Comparison of ENCODE assay signal across 9 cellular contexts in genomic region chr15:42133892-42134502, GRCh38. TPM values are rescaled to one million over a fixed set of nuclear protein-coding genes. Genes with fewer than 3 reads are reported as not detected.
DNase-seq lines count a peak whose midpoint lies in the region; ATAC-seq and TF ChIP-seq lines count a peak whose summit lies in the region.
"Had no signal": no experiment of that assay in that cellular context is flagged by ENCODE, and none has a peak within 500 bp of the region (broad histone marks: within the 10 kb centered on the region; RNA-seq: fewer than 3 reads in every experiment).

No MANE protein-coding gene starts in this region.

- no peak overlapping the region for H3K4me3 Mint-ChIP-seq in Caco-2 (ENCODE audit: unreplicated experiment)

- no peaks in the 10 kb centered on the region for H3K79me2 ChIP-seq in hepatocyte

- ATAC-seq in HG03432 (IDR thresholded peaks at IDR 0.05; ENCODE audit: unreplicated experiment) (no peak), HG03342 (IDR thresholded peaks at IDR 0.05; ENCODE audit: unreplicated experiment) (no peak)

- CTCF ChIA-PET in Caco-2 (lab: Charles Lee) = interaction anchor here (0.6 to 1.4 kb wide), 6 partner anchors 42 to 915 kb away, joined by 3 to 7 read pairs (median 4); no protein-coding TSS in a partner anchor

- peaks cover 4% of the 10 kb centered on the region for H3K36me3 Mint-ChIP-seq in Caco-2 (ENCODE audit: insufficient read depth, unreplicated experiment)

- H3K9me3 ChIP-seq in Caco-2 (peaks cover 9% of the 10 kb centered on the region; the same call in 1 of the 2 replicates), hepatocyte (ENCODE audit: low read depth) (no peaks in the 10 kb centered on the region)

- peak overlapping the region; percentile 81 for H3K27ac Mint-ChIP-seq in Caco-2 (ENCODE audit: unreplicated experiment)

- H3K4me1 Mint-ChIP-seq in Caco-2 (ENCODE audit: low read depth, unreplicated experiment) = peaks cover 7% of the 10 kb centered on the region

- H3K36me3 ChIP-seq in Caco-2 (ENCODE audit: control insufficient read depth, insufficient read depth, low read length) (no peaks in the 10 kb centered on the region), hepatocyte (replicated peaks; ENCODE audit: insufficient read depth, low read depth) (no peaks in the 10 kb centered on the region)

- H3K4me2 ChIP-seq in hepatocyte = no peak overlapping the region

- no peak overlapping the region for H3K4me3 ChIP-seq in Caco-2 (ENCODE audit: low read depth, low read length)
- no peak overlapping the region for H3K4me3 ChIP-seq in hepatocyte

- H3K9me2 ChIP-seq in hepatocyte (replicated peaks; ENCODE audit: insufficient read depth) = no peaks in the 10 kb centered on the region

- POLR2A ChIA-PET in Caco-2 (lab: Charles Lee) = no interaction called here

- H4K20me1 ChIP-seq in hepatocyte (ENCODE audit: insufficient read depth, poor library complexity, severe bottlenecking) = no peaks in the 10 kb centered on the region

- intact Hi-C loops in Caco-2 (cut with micrococcal nuclease; ENCODE audit: unreplicated experiment) = loop anchor here (1.0 to 2.0 kb wide), 2 partner anchors 68 to 145 kb away; no protein-coding TSS in a partner anchor

- WGBS in hepatocyte (ENCODE audit: low lambda C conversion rate, missing lambda C conversion rate) = 75% methylated on average over 11 of the region's 11 CpGs

- no TSS peak for BruUV-seq in Caco-2 (replicated peaks; lab: Mats Ljungman, UMichigan)

- H3K27me3 Mint-ChIP-seq in Caco-2 (ENCODE audit: insufficient read depth, unreplicated experiment) = peaks cover 4% of the 10 kb centered on the region

- H3K27ac ChIP-seq in hepatocyte = no peak overlapping the region

- H3K27me3 ChIP-seq in Caco-2 (replicated peaks; ENCODE audit: control insufficient read depth, insufficient read depth, low read length) = no peaks in the 10 kb centered on the region
- H3K27me3 ChIP-seq in hepatocyte = peaks cover 6% of the 10 kb centered on the region

- no peak overlapping the region for H2AFZ ChIP-seq in hepatocyte

- peaks cover 20% of the 10 kb centered on the region for H3K9me3 Mint-ChIP-seq in Caco-2 (ENCODE audit: unreplicated experiment)

- peak; percentile 55 to 59 for TF ChIP-seq CTCF in Caco-2 (IDR thresholded peaks at IDR 0.05; ENCODE audit: insufficient read depth in 1 of 2, low read depth in 1 of 2, low read length in 1 of 2, severe bottlenecking in 1 of 2, unreplicated experiment in 1 of 2)
- TF ChIP-seq CTCF in hepatocyte (IDR thresholded peaks at IDR 0.05; ENCODE audit: poor library complexity) = peak; percentile 40

- H3K4me1 ChIP-seq in Caco-2 = peaks cover 4% of the 10 kb centered on the region; the same call in 1 of the 2 replicates
- H3K4me1 ChIP-seq in hepatocyte (ENCODE audit: insufficient read depth) = no peaks in the 10 kb centered on the region

- DNase-seq in Caco-2 = peak; percentile 61 to 72
- DNase-seq in HT-29 (ENCODE audit: low spot score) = peak; percentile 75
- peak; percentile 39 for DNase-seq in RKO (ENCODE audit: low spot score)
- peak; percentile 24 for DNase-seq in activated T-helper 9 cell treated with anti-CD3 and anti-CD28 coated beads, Interleukin-2, amount 50 U/mL, for 16 hours (ENCODE audit: low read depth)
- DNase-seq in hepatocyte (ENCODE audit: low spot score) = peak; percentile 42
- DNase-seq in stimulated activated CD4-positive, alpha-beta T cell treated with anti-CD3 and anti-CD28 coated beads, Interleukin-4, amount 100 ng/mL, for 24 hours = peak; percentile 52

RNA-seq across cellular contexts. Expression of gene PLA2G4F, which starts 22.4 kb away (rescaled TPM):
- total RNA-seq in Caco-2 (2022) (2.5 and 2.9 TPM in 2 replicates), hepatocyte (0.96 and 1.1 TPM in 2 replicates)
- 11.4 and 11.7 TPM in 2 replicates for total RNA-seq in HT-29 (2014; rRNA removed; shearing (Covaris generic))
- polyA plus RNA-seq in hepatocyte = 2.2 and 3.8 TPM in 2 replicates
- total RNA-seq: T-helper 1 cell treated with Interleukin-12 subunit alpha and Interleukin-12 subunit beta and Interleukin-4 antibody, amounts not matched to agents 30 ng/mL and 1 ng/mL, for 36 hours had no signal

RNA-seq across cellular contexts. Expression of gene PLA2G4D, which starts 39.6 kb away (rescaled TPM):
- total RNA-seq in Caco-2 (2022) = not detected in 2 replicates
- 0.03 TPM in 1 of 2 replicates, not detected in the other for total RNA-seq in HT-29 (2014; rRNA removed; shearing (Covaris generic))
- 0.04 and 0.17 TPM in 2 replicates for total RNA-seq in hepatocyte
- polyA plus RNA-seq in hepatocyte = 0.21 TPM in 1 of 2 replicates, not detected in the other
- total RNA-seq: T-helper 1 cell treated with Interleukin-12 subunit alpha and Interleukin-12 subunit beta and Interleukin-4 antibody, amounts not matched to agents 30 ng/mL and 1 ng/mL, for 36 hours had no signal

Comparison
In these comparisons a context has a peak if more than half of its experiments do, and no peak if none do; other contexts are left out.
1. DNase-seq: peak in every context shown above with its lines; median percentile 75 in HT-29; 66 in Caco-2; 52 in stimulated activated CD4-positive, alpha-beta T cell treated with anti-CD3 and anti-CD28 coated beads, Interleukin-4, amount 100 ng/mL, for 24 hours; 42 in hepatocyte; 39 in RKO; 24 in activated T-helper 9 cell treated with anti-CD3 and anti-CD28 coated beads, Interleukin-2, amount 50 U/mL, for 16 hours.